ENCODE assay signal across 13 cellular contexts in genomic region chr10:52540479-52540984, GRCh38.
"Had no signal": no experiment of that assay in that cellular context is flagged by ENCODE, and none has a peak within 500 bp of the region (broad histone marks: within the 10 kb centered on the region; RNA-seq: fewer than 3 reads in every experiment).

No MANE protein-coding gene starts in this region.

- H3K27me3 Mint-ChIP-seq: activated CD8-positive, alpha-beta T cell treated with anti-CD3 and anti-CD28 coated beads for 36 hours; activated naive CD8-positive, alpha-beta T cell treated with anti-CD3 and anti-CD28 coated beads for 36 hours; stimulated activated naive CD8-positive, alpha-beta T cell treated with anti-CD3 and anti-CD28 coated beads, Interleukin-15, amount 100 ng/mL, for 72 hours had no signal

- DNase-seq: activated CD4-positive, alpha-beta T cell treated with anti-CD3 and anti-CD28 coated beads for 4 hours; activated CD8-positive, alpha-beta T cell treated with anti-CD3 and anti-CD28 coated beads for 36 hours; activated gamma-delta T cell; activated naive CD8-positive, alpha-beta T cell treated with anti-CD3 and anti-CD28 coated beads for 36 hours; activated T-cell treated with anti-CD3 and anti-CD28 coated beads, Interleukin-2, amount 50 U/mL, for 4 hours; anterior cingulate cortex; left lung; right lobe of liver; stimulated activated CD4-positive, alpha-beta T cell treated with anti-CD3 and anti-CD28 coated beads, Interleukin-1b, Interleukin-23, amount 100 ng/mL, for 48 hours; stimulated activated naive CD8-positive, alpha-beta T cell treated with anti-CD3 and anti-CD28 coated beads, Interleukin-15, amount 100 ng/mL, for 72 hours; T-helper 2 cell had no signal

- H3K36me3 Mint-ChIP-seq: activated naive CD8-positive, alpha-beta T cell treated with anti-CD3 and anti-CD28 coated beads for 36 hours had no signal

- H3K27ac Mint-ChIP-seq: activated CD8-positive, alpha-beta T cell treated with anti-CD3 and anti-CD28 coated beads for 36 hours; activated naive CD8-positive, alpha-beta T cell treated with anti-CD3 and anti-CD28 coated beads for 36 hours; stimulated activated naive CD8-positive, alpha-beta T cell treated with anti-CD3 and anti-CD28 coated beads, Interleukin-15, amount 100 ng/mL, for 72 hours had no signal

- H3K27me3 ChIP-seq: left lung, right lobe of liver had no signal

- H3K4me3 ChIP-seq: left lung, prostate gland, right lobe of liver had no signal

- H3K9me3 ChIP-seq: left lung, prostate gland, right lobe of liver had no signal

- H3K36me3 ChIP-seq: left lung, prostate gland, right lobe of liver had no signal

- H3K27ac ChIP-seq: left lung, prostate gland, right lobe of liver had no signal

- H3K4me1 ChIP-seq: left lung, prostate gland, right lobe of liver had no signal

- H3K4me3 Mint-ChIP-seq: activated CD8-positive, alpha-beta T cell treated with anti-CD3 and anti-CD28 coated beads for 36 hours; activated naive CD8-positive, alpha-beta T cell treated with anti-CD3 and anti-CD28 coated beads for 36 hours; activated T-cell treated with anti-CD3 and anti-CD28 coated beads, Interleukin-2, amount 50 U/mL, for 4 hours; neural crest cell; stimulated activated naive CD8-positive, alpha-beta T cell treated with anti-CD3 and anti-CD28 coated beads, Interleukin-15, amount 100 ng/mL, for 72 hours had no signal

- H3K9me3 Mint-ChIP-seq: activated CD8-positive, alpha-beta T cell treated with anti-CD3 and anti-CD28 coated beads for 36 hours had no signal

- H3K4me1 Mint-ChIP-seq: activated naive CD8-positive, alpha-beta T cell treated with anti-CD3 and anti-CD28 coated beads for 36 hours; stimulated activated naive CD8-positive, alpha-beta T cell treated with anti-CD3 and anti-CD28 coated beads, Interleukin-15, amount 100 ng/mL, for 72 hours had no signal
